1 cellular context compared by ENCODE assay signal in genomic region chr2:241211276-241211675, GRCh38.
TF ChIP-seq lines count a peak whose summit lies in the region.

No MANE protein-coding gene starts in this region.

TF ChIP-seq in H1, 55 proteins besides CTCF, POLR2A, EP300 and RAD21:
- TF ChIP-seq SIN3A (conservative IDR thresholded peaks at IDR 0.05 in 1 of 2, IDR thresholded peaks at IDR 0.05 in 1 of 2; ENCODE audit: low read depth in 1 of 2, low read length in 2 of 2) (no peak), KDM5A (IDR thresholded peaks at IDR 0.05; ENCODE audit: low read length) (no peak), JUND (IDR thresholded peaks at IDR 0.05; ENCODE audit: low read length) (no peak), RBBP5 (IDR thresholded peaks at IDR 0.05; ENCODE audit: borderline replicate concordance, low read depth, low read length) (no peak), CHD7 (IDR thresholded peaks at IDR 0.05; ENCODE audit: insufficient replicate concordance, low read length) (no peak), EGR1 (IDR thresholded peaks at IDR 0.05; ENCODE audit: borderline replicate concordance, low read depth, low read length) (no peak), SRF (IDR thresholded peaks at IDR 0.05; ENCODE audit: low read depth, low read length) (no peak), ASH2L (IDR thresholded peaks at IDR 0.05; ENCODE audit: low read length) (no peak), CREB1 (IDR thresholded peaks at IDR 0.05) (no peak), GTF2F1 (IDR thresholded peaks at IDR 0.05; ENCODE audit: borderline replicate concordance, low read depth, low read length) (no peak), ZNF274 (IDR thresholded peaks at IDR 0.05; ENCODE audit: borderline replicate concordance, extremely low read depth, low read length) (no peak), PHF8 (conservative IDR thresholded peaks at IDR 0.05; ENCODE audit: low read depth, low read length) (no peak), CBX8 (IDR thresholded peaks at IDR 0.05; ENCODE audit: borderline replicate concordance, low read depth, low read length) (no peak), CHD1 (IDR thresholded peaks at IDR 0.05; ENCODE audit: low read depth, low read length) (no peak)
